In the genomic region with DNA sequence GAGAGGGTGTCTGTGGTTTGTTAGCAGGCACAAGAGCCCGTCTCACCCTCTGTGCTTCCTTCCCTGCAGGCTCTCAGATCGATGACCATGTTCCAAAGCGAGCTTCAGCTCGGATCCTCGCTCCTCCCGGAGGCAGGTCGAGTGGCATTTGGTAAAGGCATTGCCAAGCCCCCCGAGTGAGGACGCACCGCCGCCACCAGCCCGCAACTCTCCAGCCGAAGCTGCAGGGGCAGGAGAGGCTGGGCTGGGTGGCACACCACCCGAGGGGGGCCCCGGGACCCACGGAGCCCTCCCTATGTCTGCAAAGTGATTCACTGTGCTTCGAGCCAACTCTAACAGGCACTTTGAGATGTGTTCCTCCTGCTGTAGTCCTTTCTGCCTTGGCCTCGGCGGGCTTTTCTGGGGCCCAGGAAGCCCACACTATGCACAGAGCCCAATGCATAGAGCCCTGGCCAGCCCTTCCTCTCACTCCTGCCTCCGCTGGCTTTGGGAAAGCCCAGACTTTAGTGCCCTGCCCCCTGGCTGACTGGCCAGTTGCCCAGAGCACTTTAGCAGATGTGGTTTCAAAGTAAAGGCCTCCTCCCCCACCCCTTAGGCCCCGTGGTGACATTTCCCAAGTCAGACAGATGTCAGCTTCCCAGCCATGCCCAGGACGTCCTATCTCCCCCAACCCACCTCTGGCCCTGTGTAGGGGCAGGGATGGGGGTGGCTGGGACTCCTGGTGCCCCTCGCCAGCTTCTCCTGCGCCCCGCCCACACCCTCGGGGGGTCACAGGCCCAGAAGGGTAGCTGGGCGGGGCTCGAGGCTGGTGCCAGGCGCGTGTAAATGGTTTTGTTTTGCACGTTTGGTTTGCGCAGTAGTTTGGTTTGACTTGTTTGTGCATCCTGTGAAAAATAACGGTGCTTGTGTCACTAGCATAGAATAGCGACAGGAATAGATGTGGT, we compare ENCODE assay signal across 11 cellular contexts. TPM values are rescaled to one million over a fixed set of nuclear protein-coding genes. Genes with fewer than 3 reads are reported as not detected.
DNase-seq lines count a peak whose midpoint lies in the region; ATAC-seq and TF ChIP-seq lines count a peak whose summit lies in the region.
"Had no signal": no experiment of that assay in that cellular context is flagged by ENCODE, and none has a peak within 500 bp of the region (broad histone marks: within the 10 kb centered on the region; RNA-seq: fewer than 3 reads in every experiment).

No MANE protein-coding gene starts in this region.

- no peaks in the 10 kb centered on the region for H3K9me3 ChIP-seq in heart right ventricle
- no peaks in the 10 kb centered on the region for H3K9me3 ChIP-seq in thyroid gland
- no peaks in the 10 kb centered on the region for H3K9me3 ChIP-seq in sigmoid colon
- H3K9me3 ChIP-seq: gastrocnemius medialis had no signal

- no peak overlapping the region for H3K27ac ChIP-seq in heart right ventricle
- no peak overlapping the region for H3K27ac ChIP-seq in thyroid gland
- no peak overlapping the region for H3K27ac ChIP-seq in sigmoid colon
- H3K27ac ChIP-seq: gastrocnemius medialis had no signal

- in situ Hi-C loops in SK-MEL-5 (cut with HindIII; ENCODE audit: low pct_unique_long_range_greater_than_20kb, low sequenced_read_pairs): no loop called here

- WGBS in heart right ventricle, 2 donors: 49 to 52% methylated on average over 34 of the region's 34 CpGs
- WGBS in thyroid gland, 2 donors: 32 to 46% methylated on average over 16 to 33 of the region's 34 CpGs
- 46 to 68% methylated on average over 34 of the region's 34 CpGs for WGBS in sigmoid colon, 2 donors

- TF ChIP-seq POLR2A in thyroid gland (IDR thresholded peaks at IDR 0.05): no peak
- TF ChIP-seq POLR2A in sigmoid colon (IDR thresholded peaks at IDR 0.05): no peak

- DNase-seq in NCI-H1105 treated with DMSO at 0.1 percent for 48 hours (lab: John Stamatoyannopoulos, UW) (peak; percentile 22), NCI-H1105 (lab: John Stamatoyannopoulos, UW) (no peak), SK-MEL-5 (ENCODE audit: low read depth, low spot score) (peak; percentile 20), heart right ventricle (peak; percentile 69 to 70), thyroid gland (peak; percentile 92 to 95), sigmoid colon (no peak)
- no peak for DNase-seq in stimulated activated CD4-positive, alpha-beta T cell treated with anti-CD3 and anti-CD28 coated beads, Interleukin-4, amount 100 ng/mL, for 24 hours
- DNase-seq: 8988T had no signal

- ATAC-seq in heart right ventricle (peak; percentile 53 to 90 (median 80)), GM21717 (IDR thresholded peaks at IDR 0.05; ENCODE audit: unreplicated experiment) (no peak)
- ATAC-seq: activated naive CD4-positive, alpha-beta T cell treated with anti-CD3 and anti-CD28 coated beads, Interleukin-2, amount 50 U/mL, for 72 hours; gastrocnemius medialis had no signal

- H3K27me3 ChIP-seq in heart right ventricle: peaks cover 0 to 37% (median 30%) of the 10 kb centered on the region in 7 donors
- no peaks in the 10 kb centered on the region for H3K27me3 ChIP-seq in thyroid gland
- peaks cover 0 to 32% (median 5%) of the 10 kb centered on the region in 3 donors for H3K27me3 ChIP-seq in sigmoid colon

- H3K4me1 ChIP-seq in heart right ventricle (peaks cover 0 to 13% (median 9%) of the 10 kb centered on the region in 9 donors), thyroid gland (peaks cover 7 to 22% of the 10 kb centered on the region in 2 donors), sigmoid colon (no peaks in the 10 kb centered on the region)

- peak in 2 of 9 donors; percentile 18 to 28 for TF ChIP-seq CTCF in heart right ventricle (IDR thresholded peaks at IDR 0.05)
- no peak for TF ChIP-seq CTCF in thyroid gland (IDR thresholded peaks at IDR 0.05)
- TF ChIP-seq CTCF in sigmoid colon (IDR thresholded peaks at IDR 0.05): no peak

- H3K4me3 ChIP-seq in heart right ventricle (peak overlapping the region in 5 of 10 donors; percentile 17 to 33 (median 22)), thyroid gland (replicated peaks in 1 of 3) (no peak overlapping the region), sigmoid colon (no peak overlapping the region)

- no peaks in the 10 kb centered on the region for H3K36me3 ChIP-seq in heart right ventricle
- no peaks in the 10 kb centered on the region for H3K36me3 ChIP-seq in thyroid gland
- H3K36me3 ChIP-seq in sigmoid colon: no peaks in the 10 kb centered on the region
- H3K36me3 ChIP-seq: gastrocnemius medialis had no signal

- intact Hi-C loops in heart right ventricle (cut with DNase I) (no loop called here), thyroid gland (cut with DNase I) (no loop called here), sigmoid colon (cut with DNase I) (no loop called here)

- TF ChIP-seq EP300 in sigmoid colon (IDR thresholded peaks at IDR 0.05): no peak

RNA-seq across cellular contexts. Expression of gene MAPRE3, which starts 23.3 kb away (rescaled TPM):
- total RNA-seq in SK-MEL-5 (2014; rRNA removed; shearing (Covaris generic)): 3.5 and 4.0 TPM in 2 replicates
- 17.5 and 24.6 TPM in 2 replicates for polyA plus RNA-seq in SK-MEL-5 (2015; cell fraction: cytosol; rRNA removed)
- 34.3 and 52.2 TPM in 2 replicates for polyA plus RNA-seq in SK-MEL-5 (2015; cell fraction: nucleus; rRNA removed)
- total RNA-seq in heart right ventricle (10 to 100 TPM; 34.9 to 62.0 (median 47.2) TPM), thyroid gland (10 to 100 TPM; 12.9 to 21.2 (median 17.0) TPM), sigmoid colon (10 to 100 TPM in 1 of 4 donors, 1 to 10 TPM in 3; 5.1 to 27.4 (median 8.9) TPM)
- polyA plus RNA-seq in heart right ventricle (10 to 100 TPM; 23.0 to 68.8 TPM), sigmoid colon (10 to 100 TPM; 15.6 to 73.3 (median 32.1) TPM)

Comparison
In these comparisons a context has a peak if more than half of its experiments do, and no peak if none do; other contexts are left out.
1. DNase-seq: peak in NCI-H1105 treated with DMSO at 0.1 percent for 48 hours (single experiment), SK-MEL-5 (single experiment), heart right ventricle (2 of 2) and thyroid gland (2 of 2); none in NCI-H1105 (single experiment), sigmoid colon (single experiment) and stimulated activated CD4-positive, alpha-beta T cell treated with anti-CD3 and anti-CD28 coated beads, Interleukin-4, amount 100 ng/mL, for 24 hours (single experiment).